Comparison of ENCODE assay signal across 26 cellular contexts in genomic region chr12:66228462-66228861, GRCh38. TPM values are rescaled to one million over a fixed set of nuclear protein-coding genes. Genes with fewer than 3 reads are reported as not detected.
DNase-seq lines count a peak whose midpoint lies in the region; ATAC-seq, FAIRE-seq and TF ChIP-seq lines count a peak whose summit lies in the region.
"Had no signal": no experiment of that assay in that cellular context is flagged by ENCODE, and none has a peak within 500 bp of the region (broad histone marks: within the 10 kb centered on the region; RNA-seq: fewer than 3 reads in every experiment).

No MANE protein-coding gene starts in this region.

- H4K5ac ChIP-seq in IMR-90 (ENCODE audit: low read depth, low read length): no peak overlapping the region

- TF ChIP-seq EP300 in HepG2 (IDR thresholded peaks at IDR 0.05; ENCODE audit: low read depth in 2 of 2, low read length in 2 of 2): no peak
- TF ChIP-seq EP300 in HepG2 (CRISPR knock-in tag; IDR thresholded peaks at IDR 0.05; ENCODE audit: borderline replicate concordance): no peak

- H3K36me3 ChIP-seq in HepG2 (replicated peaks in 1 of 2; ENCODE audit: control insufficient read depth in 1 of 2, insufficient read depth in 2 of 2, low read length in 2 of 2) (no peaks in the 10 kb centered on the region), right lobe of liver (no peaks in the 10 kb centered on the region), IMR-90 (ENCODE audit: control insufficient read depth, insufficient read depth, low read length) (no peaks in the 10 kb centered on the region)
- H3K36me3 ChIP-seq: BE2C, BLaER1 had no signal

- H2AFZ ChIP-seq in HepG2 (ENCODE audit: low read length) (no peak overlapping the region), IMR-90 (replicated peaks; ENCODE audit: low read length, poor library complexity) (no peak overlapping the region)

- H3K27ac ChIP-seq in HepG2 (ENCODE audit: extremely low read length, insufficient read depth, low read length) (no peak overlapping the region), right lobe of liver (no peak overlapping the region), IMR-90 (ENCODE audit: insufficient read depth, low read length) (no peak overlapping the region)
- H3K27ac ChIP-seq: 22Rv1, BLaER1 had no signal

- no peaks in the 10 kb centered on the region for H3K36me3 Mint-ChIP-seq in natural killer cell treated with Interleukin-12 subunit alpha and Interleukin-12 subunit beta and Interleukin-15 and Interleukin-18, amount 100 ng/mL, for 72 hours
- H3K36me3 Mint-ChIP-seq: CD4-positive, alpha-beta memory T cell; CD4-positive, CD25-positive, alpha-beta regulatory T cell; CD8-positive, alpha-beta memory T cell had no signal

- no peak for FAIRE-seq in HepG2 (lab: Jason Lieb, UNC)
- FAIRE-seq: GM12878, GM19239 had no signal

- POLR2A ChIA-PET in HepG2 (lab: Yijun Ruan, JAX) (no interaction called here), IMR-90 (lab: Charles Lee; ENCODE audit: unreplicated experiment) (no interaction called here)

- no peak overlapping the region for H3K56ac ChIP-seq in IMR-90 (ENCODE audit: extremely low read depth, insufficient read depth, low read length)

- in situ Hi-C loops in HepG2 (cut with HindIII; ENCODE audit: extremely low pct_ligation_motif_present, low pct_unique_long_range_greater_than_20kb) (no loop called here), IMR-90 (cut with MboI; ENCODE audit: low sequenced_read_pairs) (no loop called here)

- DNase-seq in HepG2 (ENCODE audit: low spot score) (no peak), right lobe of liver (no peak), IMR-90 (no peak), NCI-H187 (lab: John Stamatoyannopoulos, UW) (no peak)
- no peak for DNase-seq in natural killer cell treated with Interleukin-12 subunit alpha and Interleukin-12 subunit beta and Interleukin-15 and Interleukin-18, amount 100 ng/mL, for 72 hours (ENCODE audit: low spot score)
- DNase-seq: ACHN; BE2C; C1 segment of cervical spinal cord; CD4-positive, alpha-beta memory T cell; CD4-positive, CD25-positive, alpha-beta regulatory T cell; CD8-positive, alpha-beta memory T cell; COR-L47; DMS 273 treated with DMSO at 0.1 percent for 48 hours; DMS153; DMS53; DMS79; DND-41; EL; GDM1 had no signal

- BruUV-seq in HepG2 (replicated peaks; lab: Mats Ljungman, UMichigan): no TSS peak
- no TSS peak for BruUV-seq in IMR-90 (replicated peaks; lab: Mats Ljungman, UMichigan)

- CTCF ChIA-PET in HepG2 (lab: Yijun Ruan, JAX; ENCODE audit: low intra/inter-chr PET ratio, low total read pairs): no interaction called here
- CTCF ChIA-PET in IMR-90 (lab: Yijun Ruan, JAX): no interaction called here

- H3K27me3 Mint-ChIP-seq in natural killer cell treated with Interleukin-12 subunit alpha and Interleukin-12 subunit beta and Interleukin-15 and Interleukin-18, amount 100 ng/mL, for 72 hours: peaks cover 4 to 6% of the 10 kb centered on the region in 2 donors

- H2AK9ac ChIP-seq in IMR-90 (replicated peaks; ENCODE audit: low read depth, low read length, poor library complexity): no peak overlapping the region

- intact Hi-C loops in HepG2 (cut with micrococcal nuclease; ENCODE audit: unreplicated experiment) (no loop called here), right lobe of liver (cut with DNase I) (no loop called here), IMR-90 (cut with micrococcal nuclease) (no loop called here)

- dilution Hi-C loops in IMR-90 (cut with HindIII; ENCODE audit: low sequenced_read_pairs, unreplicated experiment): no loop called here

- no peak overlapping the region for H2BK120ac ChIP-seq in IMR-90 (ENCODE audit: low read depth, low read length)

- no peak overlapping the region for H3K14ac ChIP-seq in IMR-90 (replicated peaks; ENCODE audit: low read depth, low read length)

- TF ChIP-seq RAD21 in HepG2 (CRISPR knock-in tag; IDR thresholded peaks at IDR 0.05) (no peak), IMR-90 (IDR thresholded peaks at IDR 0.05; ENCODE audit: low read length) (no peak)

- H3K4ac ChIP-seq in IMR-90 (ENCODE audit: low read depth, low read length): no peak overlapping the region

- H3K79me1 ChIP-seq in IMR-90 (ENCODE audit: low read depth in 1 of 2, low read length in 2 of 2): no peaks in the 10 kb centered on the region

- H2BK20ac ChIP-seq in IMR-90 (ENCODE audit: low read depth, low read length): no peak overlapping the region

- H3K27me3 ChIP-seq in HepG2 (ENCODE audit: control insufficient read depth in 1 of 2, insufficient read depth in 2 of 2, low read length in 2 of 2) (no peaks in the 10 kb centered on the region), right lobe of liver (no peaks in the 10 kb centered on the region), IMR-90 (ENCODE audit: control insufficient read depth, insufficient read depth, low read length) (no peaks in the 10 kb centered on the region)
- H3K27me3 ChIP-seq: BLaER1 had no signal

- no peak overlapping the region for H3K27ac Mint-ChIP-seq in natural killer cell treated with Interleukin-12 subunit alpha and Interleukin-12 subunit beta and Interleukin-15 and Interleukin-18, amount 100 ng/mL, for 72 hours
- H3K27ac Mint-ChIP-seq: CD4-positive, alpha-beta memory T cell; CD4-positive, CD25-positive, alpha-beta regulatory T cell; CD8-positive, alpha-beta memory T cell had no signal

- H3K4me1 ChIP-seq in HepG2 (ENCODE audit: insufficient read depth, low read length): no peaks in the 10 kb centered on the region
- peaks cover 0 to 11% (median 5%) of the 10 kb centered on the region in 4 donors for H3K4me1 ChIP-seq in right lobe of liver
- no peaks in the 10 kb centered on the region for H3K4me1 ChIP-seq in IMR-90 (ENCODE audit: control insufficient read depth, insufficient read depth, low read length)
- H3K4me1 ChIP-seq: BE2C, BLaER1 had no signal

- no peak overlapping the region for H4K8ac ChIP-seq in IMR-90 (ENCODE audit: low read depth in 2 of 2, low read length in 2 of 2)

- no peak overlapping the region for H4K91ac ChIP-seq in IMR-90 (ENCODE audit: insufficient read depth, low read depth, low read length)

- no peaks in the 10 kb centered on the region for H3K9me3 Mint-ChIP-seq in natural killer cell treated with Interleukin-12 subunit alpha and Interleukin-12 subunit beta and Interleukin-15 and Interleukin-18, amount 100 ng/mL, for 72 hours
- H3K9me3 Mint-ChIP-seq: CD14-positive monocyte; CD8-positive, alpha-beta memory T cell had no signal

- TF ChIP-seq POLR2A in HepG2 (IDR thresholded peaks at IDR 0.05; ENCODE audit: insufficient read depth in 1 of 2, low read depth in 2 of 2, low read length in 2 of 2): no peak
- no peak for TF ChIP-seq POLR2A in right lobe of liver (IDR thresholded peaks at IDR 0.05)
- TF ChIP-seq POLR2A in IMR-90 (IDR thresholded peaks at IDR 0.05; ENCODE audit: low read depth, low read length): no peak

- H3K9ac ChIP-seq in HepG2 (ENCODE audit: insufficient read depth, low read depth, low read length) (no peak overlapping the region), IMR-90 (ENCODE audit: low read depth, low read length) (no peak overlapping the region)
- H3K9ac ChIP-seq: BLaER1 had no signal

- TF ChIP-seq CTCF in HepG2 (CRISPR knock-in tag; IDR thresholded peaks at IDR 0.05): no peak
- TF ChIP-seq CTCF in right lobe of liver (IDR thresholded peaks at IDR 0.05): no peak
- no peak for TF ChIP-seq CTCF in IMR-90 (conservative IDR thresholded peaks at IDR 0.05; ENCODE audit: low read depth, low read length)

- no peak overlapping the region for H3K4me3 Mint-ChIP-seq in natural killer cell treated with Interleukin-12 subunit alpha and Interleukin-12 subunit beta and Interleukin-15 and Interleukin-18, amount 100 ng/mL, for 72 hours
- H3K4me3 Mint-ChIP-seq: CD14-positive monocyte; CD4-positive, alpha-beta memory T cell; CD4-positive, CD25-positive, alpha-beta regulatory T cell; CD8-positive, alpha-beta memory T cell had no signal

- H3K4me3 ChIP-seq in HepG2 (replicated peaks in 1 of 3; ENCODE audit: insufficient read depth in 1 of 3, low read depth in 2 of 3, low read length in 3 of 3) (no peak overlapping the region), right lobe of liver (no peak overlapping the region), IMR-90 (ENCODE audit: insufficient read depth, low read depth, low read length) (no peak overlapping the region)
- H3K4me3 ChIP-seq: BLaER1, GM12878 had no signal

- H3K4me1 Mint-ChIP-seq in natural killer cell treated with Interleukin-12 subunit alpha and Interleukin-12 subunit beta and Interleukin-15 and Interleukin-18, amount 100 ng/mL, for 72 hours (ENCODE audit: low read depth in 2 of 2): peaks cover 0 to 3% of the 10 kb centered on the region in 2 donors
- H3K4me1 Mint-ChIP-seq: CD4-positive, alpha-beta memory T cell; CD4-positive, CD25-positive, alpha-beta regulatory T cell; CD8-positive, alpha-beta memory T cell had no signal

- ATAC-seq in HepG2 (no peak), right lobe of liver (no peak), IMR-90 (ENCODE audit: low read depth) (no peak)
- no peak for ATAC-seq in natural killer cell treated with Interleukin-12 subunit alpha and Interleukin-12 subunit beta and Interleukin-15 and Interleukin-18, amount 100 ng/mL, for 72 hours
- ATAC-seq: GM12878 had no signal

- H3K23ac ChIP-seq in IMR-90 (ENCODE audit: low read depth, low read length): no peak overlapping the region

- no peak overlapping the region for H3K18ac ChIP-seq in IMR-90 (ENCODE audit: low read depth, low read length)

- H4K20me1 ChIP-seq in HepG2 (ENCODE audit: insufficient read depth, low read length) (no peaks in the 10 kb centered on the region), IMR-90 (ENCODE audit: insufficient read depth, low read length) (no peaks in the 10 kb centered on the region)
- H4K20me1 ChIP-seq: BLaER1 had no signal

- H3K4me2 ChIP-seq in HepG2 (ENCODE audit: low read depth, low read length) (no peak overlapping the region), IMR-90 (ENCODE audit: low read depth, low read length) (no peak overlapping the region)
- H3K4me2 ChIP-seq: BLaER1 had no signal

- H3K9me3 ChIP-seq in HepG2 (ENCODE audit: low read length) (no peaks in the 10 kb centered on the region), right lobe of liver (no peaks in the 10 kb centered on the region), IMR-90 (ENCODE audit: control insufficient read depth, insufficient read depth, low read length) (no peaks in the 10 kb centered on the region)
- H3K9me3 ChIP-seq: BE2C, BLaER1 had no signal

- no peak overlapping the region for H2BK5ac ChIP-seq in IMR-90 (ENCODE audit: low read depth, low read length, poor library complexity, severe bottlenecking)

- H2AK5ac ChIP-seq in IMR-90 (ENCODE audit: low read depth, low read length): no peak overlapping the region

- H3K79me2 ChIP-seq in HepG2 (ENCODE audit: insufficient read depth, low read length): no peaks in the 10 kb centered on the region

- no peak overlapping the region for H2BK15ac ChIP-seq in IMR-90 (ENCODE audit: low read depth, low read length)

- H3K9me1 ChIP-seq in IMR-90 (ENCODE audit: insufficient read depth, low read length): no peaks in the 10 kb centered on the region

RNA-seq across cellular contexts. Expression of gene IRAK3, which starts 39.4 kb away (rescaled TPM):
- total RNA-seq in HepG2 (2016; rRNA removed; fragmentation: Illumina TruSeq; extraction: Trizol): not detected in 2 replicates
- total RNA-seq in HepG2 (2016; cell fraction: cytosol; rRNA removed; fragmentation: Illumina TruSeq; extraction: Trizol; ENCODE audit: low read depth): not detected in 2 replicates
- total RNA-seq in HepG2 (2016; cell fraction: insoluble cytoplasmic fraction; rRNA removed; fragmentation: Illumina TruSeq; extraction: Trizol): not detected in 2 replicates
- not detected in 2 replicates for total RNA-seq in HepG2 (2016; cell fraction: membrane; rRNA removed; fragmentation: Illumina TruSeq; extraction: Trizol)
- total RNA-seq in HepG2 (2016; cell fraction: nucleus; rRNA removed; fragmentation: Illumina TruSeq; extraction: Trizol): not detected in 2 replicates
- polyA plus RNA-seq in HepG2 (2011; rRNA removed): 0.01 TPM in 1 of 2 replicates, not detected in the other
- polyA plus RNA-seq in HepG2 (2011; cell fraction: cytosol; rRNA removed): 0.01 TPM in 1 of 2 replicates, not detected in the other
- polyA plus RNA-seq in HepG2 (2011; cell fraction: nucleus; rRNA removed): not detected in 2 replicates
- not detected in 2 replicates for polyA plus RNA-seq in HepG2 (2012)
- not detected in 2 replicates for polyA plus RNA-seq in HepG2 (2016; cell fraction: cytosol; fragmentation: Illumina TruSeq; extraction: Trizol; ENCODE audit: low read depth)
- polyA plus RNA-seq in HepG2 (2016; cell fraction: insoluble cytoplasmic fraction; fragmentation: Illumina TruSeq; extraction: Trizol; ENCODE audit: low read depth): not detected in 2 replicates
- not detected in 2 replicates for polyA plus RNA-seq in HepG2 (2016; cell fraction: membrane; fragmentation: Illumina TruSeq; extraction: Trizol; ENCODE audit: low read depth)
- polyA plus RNA-seq in HepG2 (2016; cell fraction: nucleus; fragmentation: Illumina TruSeq; extraction: Trizol; ENCODE audit: insufficient read depth, low read depth): not detected in 2 replicates
- not detected in 2 replicates for polyA minus RNA-seq in HepG2 (2011; rRNA and poly(A)+ RNA removed; ENCODE audit: low replicate concordance)
- not detected in 2 replicates for polyA minus RNA-seq in HepG2 (2011; cell fraction: cytosol; rRNA and poly(A)+ RNA removed)
- polyA minus RNA-seq in HepG2 (2011; cell fraction: nucleus; rRNA and poly(A)+ RNA removed): under 0.01 TPM in 1 of 2 replicates, not detected in the other
- 1 to 10 TPM; 1.3 to 7.0 (median 3.5) TPM for total RNA-seq in right lobe of liver
- total RNA-seq in IMR-90 (2012; rRNA removed): 0.72 and 1.1 TPM in 2 replicates
- polyA plus RNA-seq in IMR-90 (2012; rRNA removed): 0.34 and 0.53 TPM in 2 replicates
- polyA plus RNA-seq in IMR-90 (2012; cell fraction: cytosol; rRNA removed): 0.05 and 0.07 TPM in 2 replicates
- polyA plus RNA-seq in IMR-90 (2012; cell fraction: nucleus; rRNA removed; ENCODE audit: low replicate concordance): 0.13 and 1.0 TPM in 2 replicates
- 10 to 100 TPM; 18.8 to 21.7 TPM for total RNA-seq in natural killer cell treated with Interleukin-12 subunit alpha and Interleukin-12 subunit beta and Interleukin-15 and Interleukin-18, amount 100 ng/mL, for 72 hours
- total RNA-seq: A172, G401 had no signal
- polyA plus RNA-seq: CD8-positive, alpha-beta memory T cell had no signal

RNA-seq across cellular contexts. Expression of gene TMBIM4, which starts 58.7 kb away (rescaled TPM):
- total RNA-seq in HepG2 (2016; rRNA removed; fragmentation: Illumina TruSeq; extraction: Trizol) (42.7 and 60.5 TPM in 2 replicates), right lobe of liver (10 to 100 TPM; 72.3 to 88.9 (median 77.7) TPM), IMR-90 (2012; rRNA removed) (59.3 and 89.7 TPM in 2 replicates)
- 23.4 and 25.4 TPM in 2 replicates for total RNA-seq in HepG2 (2016; cell fraction: cytosol; rRNA removed; fragmentation: Illumina TruSeq; extraction: Trizol; ENCODE audit: low read depth)
- total RNA-seq in HepG2 (2016; cell fraction: insoluble cytoplasmic fraction; rRNA removed; fragmentation: Illumina TruSeq; extraction: Trizol): 39.4 and 63.5 TPM in 2 replicates
- 26.8 and 31.2 TPM in 2 replicates for total RNA-seq in HepG2 (2016; cell fraction: membrane; rRNA removed; fragmentation: Illumina TruSeq; extraction: Trizol)
- 49.6 and 63.4 TPM in 2 replicates for total RNA-seq in HepG2 (2016; cell fraction: nucleus; rRNA removed; fragmentation: Illumina TruSeq; extraction: Trizol)
- polyA plus RNA-seq in HepG2 (2011; rRNA removed) (50.6 and 67.7 TPM in 2 replicates), IMR-90 (2012; rRNA removed) (33.7 and 38.7 TPM in 2 replicates)
- polyA plus RNA-seq in HepG2 (2011; cell fraction: cytosol; rRNA removed): 52.4 and 84.3 TPM in 2 replicates
- polyA plus RNA-seq in HepG2 (2011; cell fraction: nucleus; rRNA removed): 13.8 and 20.7 TPM in 2 replicates
- polyA plus RNA-seq in HepG2 (2012): 22.5 and 39.1 TPM in 2 replicates
- polyA plus RNA-seq in HepG2 (2016; cell fraction: cytosol; fragmentation: Illumina TruSeq; extraction: Trizol; ENCODE audit: low read depth): 38.5 and 45.6 TPM in 2 replicates
- 48.1 and 48.4 TPM in 2 replicates for polyA plus RNA-seq in HepG2 (2016; cell fraction: insoluble cytoplasmic fraction; fragmentation: Illumina TruSeq; extraction: Trizol; ENCODE audit: low read depth)
- polyA plus RNA-seq in HepG2 (2016; cell fraction: membrane; fragmentation: Illumina TruSeq; extraction: Trizol; ENCODE audit: low read depth): 37.2 and 37.7 TPM in 2 replicates
- polyA plus RNA-seq in HepG2 (2016; cell fraction: nucleus; fragmentation: Illumina TruSeq; extraction: Trizol; ENCODE audit: insufficient read depth, low read depth): 94.9 and 98.2 TPM in 2 replicates
- 18.5 and 25.0 TPM in 2 replicates for polyA minus RNA-seq in HepG2 (2011; rRNA and poly(A)+ RNA removed; ENCODE audit: low replicate concordance)
- 21.6 and 27.0 TPM in 2 replicates for polyA minus RNA-seq in HepG2 (2011; cell fraction: cytosol; rRNA and poly(A)+ RNA removed)
- 13.4 and 17.9 TPM in 2 replicates for polyA minus RNA-seq in HepG2 (2011; cell fraction: nucleus; rRNA and poly(A)+ RNA removed)
- polyA plus RNA-seq in IMR-90 (2012; cell fraction: cytosol; rRNA removed): 79.5 and 106 TPM in 2 replicates
- polyA plus RNA-seq in IMR-90 (2012; cell fraction: nucleus; rRNA removed; ENCODE audit: low replicate concordance): 12.2 and 34.5 TPM in 2 replicates
- total RNA-seq in natural killer cell treated with Interleukin-12 subunit alpha and Interleukin-12 subunit beta and Interleukin-15 and Interleukin-18, amount 100 ng/mL, for 72 hours: 10 to 100 TPM; 43.7 to 89.2 TPM
